ENCODE assay signal across 1 cellular context in genomic region chr22:17036842-17037711, GRCh38.
A peak's percentile ranks its signal among the peaks of the same experiment; 100 is the strongest.
TF ChIP-seq lines count a peak whose summit lies in the region.

No MANE protein-coding gene starts in this region.

TF ChIP-seq in K562, 482 proteins besides CTCF, POLR2A, EP300 and RAD21 (continued from another document):
- peak; percentile 84 for TF ChIP-seq ZNF407 (IDR thresholded peaks at IDR 0.05; ENCODE audit: low read depth)
TF ChIP-seq in K562: peak in this region for 27; not testable (repeated sequence) for 455.
